Comparison of ENCODE assay signal across 16 cellular contexts in the genomic region with DNA sequence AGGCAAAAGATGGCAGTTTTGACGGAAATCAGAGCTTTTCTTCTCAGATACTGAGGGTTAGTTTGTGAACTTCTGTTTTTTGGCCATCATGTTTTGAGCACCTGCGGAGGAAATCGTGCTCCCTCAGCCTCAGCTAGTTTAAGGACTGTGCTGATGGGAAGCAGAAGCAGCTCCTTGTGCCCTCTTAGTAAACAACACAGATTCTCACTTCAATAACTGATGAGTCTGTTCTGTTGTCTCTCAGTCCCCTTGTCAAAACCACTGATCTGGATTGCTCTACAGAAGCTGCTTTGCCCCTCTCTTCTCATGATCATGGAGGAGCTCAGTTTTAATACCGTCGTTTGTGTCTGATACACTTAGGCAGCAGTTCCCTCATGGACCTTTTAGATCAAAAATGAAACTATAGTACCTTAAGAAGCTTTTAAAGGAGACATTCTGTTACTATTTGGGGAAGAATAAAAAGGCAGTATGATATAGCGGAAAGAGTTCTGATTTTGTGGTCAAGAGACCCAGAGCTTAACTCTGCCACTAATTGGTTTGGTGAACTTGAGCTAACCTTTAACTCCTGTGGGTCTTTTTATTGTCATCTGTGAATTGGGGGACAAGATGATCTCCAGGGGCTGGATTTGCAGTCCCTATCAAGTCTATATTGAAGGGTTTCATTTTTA.
DNase-seq lines count a peak whose midpoint lies in the region; ATAC-seq, FAIRE-seq and TF ChIP-seq lines count a peak whose summit lies in the region.
"Had no signal": no experiment of that assay in that cellular context is flagged by ENCODE, and none has a peak within 500 bp of the region (broad histone marks: within the 10 kb centered on the region; RNA-seq: fewer than 3 reads in every experiment).

No MANE protein-coding gene starts in this region.

- H3K9ac ChIP-seq in BLaER1 = no peak overlapping the region

- H3K27ac Mint-ChIP-seq in GM23338 = no peak overlapping the region
- H3K27ac Mint-ChIP-seq: WTC11 had no signal

- TF ChIP-seq CTCF in GM23338 (conservative IDR thresholded peaks at IDR 0.05; ENCODE audit: low read depth in 2 of 2) = no peak

- H3K9me3 Mint-ChIP-seq in GM23338 = no peaks in the 10 kb centered on the region
- H3K9me3 Mint-ChIP-seq: activated T-cell treated with anti-CD3 and anti-CD28 coated beads, Interleukin-2, amount 50 U/mL, for 4 hours had no signal

- DNase-seq in caudate nucleus (lab: John Stamatoyannopoulos, UW) = no peak
- DNase-seq in SW 1271 (lab: John Stamatoyannopoulos, UW) = no peak
- no peak for DNase-seq in NCI-H187 (lab: John Stamatoyannopoulos, UW)
- DNase-seq in GM23338 (ENCODE audit: low spot score) = no peak
- DNase-seq in urothelium cell line (ENCODE audit: low spot score) = no peak
- DNase-seq: activated T-cell treated with anti-CD3 and anti-CD28 coated beads, Interleukin-2, amount 50 U/mL, for 4 hours; NCI-H1092 treated with DMSO at 0.1 percent for 48 hours; NCI-H524 treated with DMSO at 0.1 percent for 48 hours; right lobe of liver; SHP77; tibial artery had no signal

- H3K9me3 ChIP-seq in BLaER1 = no peaks in the 10 kb centered on the region
- H3K9me3 ChIP-seq: breast epithelium, right lobe of liver, tibial artery had no signal

- no peaks in the 10 kb centered on the region for H3K9me2 ChIP-seq in GM23338 (ENCODE audit: insufficient read depth)

- H2AFZ ChIP-seq in GM23338 = no peak overlapping the region

- no peaks in the 10 kb centered on the region for H3F3A ChIP-seq in GM23338 (replicated peaks; ENCODE audit: low read depth)

- no peak overlapping the region for H3K4me3 Mint-ChIP-seq in GM23338
- H3K4me3 Mint-ChIP-seq: activated T-cell treated with anti-CD3 and anti-CD28 coated beads, Interleukin-2, amount 50 U/mL, for 4 hours; WTC11 had no signal

- H4K20me1 ChIP-seq in BLaER1 = peaks cover 40% of the 10 kb centered on the region
- H4K20me1 ChIP-seq in GM23338 (replicated peaks; ENCODE audit: insufficient read depth) = no peaks in the 10 kb centered on the region

- H3K4me2 ChIP-seq in BLaER1 (peak overlapping the region; percentile 72), GM23338 (no peak overlapping the region)

- peaks cover 3% of the 10 kb centered on the region; the same call in 1 of the 3 replicates for H3K36me3 Mint-ChIP-seq in GM23338 (ENCODE audit: low read depth)

- peak; percentile 67 for ATAC-seq in GM19351 (IDR thresholded peaks at IDR 0.05; ENCODE audit: unreplicated experiment)
- peak; percentile 34 for ATAC-seq in HG02938 (IDR thresholded peaks at IDR 0.05; ENCODE audit: unreplicated experiment)
- ATAC-seq in GM23338 = no peak
- ATAC-seq: activated T-cell treated with anti-CD3 and anti-CD28 coated beads, Interleukin-2, amount 50 U/mL, for 4 hours; WTC11 had no signal

- H3K4me1 Mint-ChIP-seq in GM23338 = peaks cover 3% of the 10 kb centered on the region; the same call in 2 of the 3 replicates

- H3K36me3 ChIP-seq in BLaER1 = 0 out of 2 replicates have a peak, but pooled peaks cover 6% of the 10 kb centered on the region
- no peaks in the 10 kb centered on the region for H3K36me3 ChIP-seq in GM23338 (ENCODE audit: insufficient read depth)
- H3K36me3 ChIP-seq: breast epithelium, right lobe of liver, tibial artery had no signal

- FAIRE-seq in urothelium cell line (lab: Jason Lieb, UNC) = no peak

- H3K27ac ChIP-seq in BLaER1 = peak overlapping the region; percentile 44
- peak overlapping the region; percentile 24 for H3K27ac ChIP-seq in caudate nucleus (ENCODE audit: low read depth, low read length)
- no peak overlapping the region for H3K27ac ChIP-seq in GM23338 (ENCODE audit: low read depth)
- H3K27ac ChIP-seq: breast epithelium, right lobe of liver, tibial artery had no signal

- no peaks in the 10 kb centered on the region for H3K27me3 ChIP-seq in BLaER1
- no peaks in the 10 kb centered on the region for H3K27me3 ChIP-seq in GM23338 (ENCODE audit: insufficient read depth)
- H3K27me3 ChIP-seq: breast epithelium, right lobe of liver, tibial artery had no signal

- peaks cover 24% of the 10 kb centered on the region for H3K4me1 ChIP-seq in BLaER1
- no peaks in the 10 kb centered on the region for H3K4me1 ChIP-seq in GM23338 (ENCODE audit: insufficient read depth)
- H3K4me1 ChIP-seq: breast epithelium, right lobe of liver had no signal

- no peaks in the 10 kb centered on the region for H3K27me3 Mint-ChIP-seq in GM23338 (ENCODE audit: insufficient read depth, low read depth, poor library complexity)

- H3K79me2 ChIP-seq in GM23338 (replicated peaks; ENCODE audit: insufficient read depth) = no peaks in the 10 kb centered on the region

- no peak overlapping the region for H3K4me3 ChIP-seq in BLaER1
- no peak overlapping the region for H3K4me3 ChIP-seq in GM23338
- H3K4me3 ChIP-seq: breast epithelium, right lobe of liver, tibial artery had no signal

TF ChIP-seq in GM23338, 12 proteins besides CTCF, POLR2A, EP300 and RAD21:
- TF ChIP-seq EZH2phosphoT487 (IDR thresholded peaks at IDR 0.05; ENCODE audit: unreplicated experiment) = no peak
